8 cellular contexts compared by ENCODE assay signal in genomic region chr6:87407896-87408720, GRCh38. TPM values are rescaled to one million over a fixed set of nuclear protein-coding genes. Genes with fewer than 3 reads are reported as not detected.
DNase-seq lines count a peak whose midpoint lies in the region; ATAC-seq and TF ChIP-seq lines count a peak whose summit lies in the region.

TSS of gene CFAP206 (plus strand) at chr6:87407972. CDS start at chr6:87409840, 1,868 bp downstream.

- H3K27me3 ChIP-seq in H9 (ENCODE audit: insufficient read depth, low read length) (no peaks in the 10 kb centered on the region), foreskin keratinocyte (no peaks in the 10 kb centered on the region), neuron (ENCODE audit: insufficient read depth, low read length) (no peaks in the 10 kb centered on the region), stomach smooth muscle (ENCODE audit: control insufficient read depth in 1 of 2, insufficient read depth in 2 of 2, low read length in 2 of 2) (no peaks in the 10 kb centered on the region)

- peaks cover 0 to 3% of the 10 kb centered on the region in 2 experiments; a peak in 2 of 4 replicates for H3K4me1 Mint-ChIP-seq in H9

- H3K79me2 ChIP-seq in H9 (ENCODE audit: insufficient read depth, low read length) = no peaks in the 10 kb centered on the region

- peak within 1 kb of the TSS; percentile 53 to 84 (median 74); a peak in 5 of 7 replicates for H3K27ac Mint-ChIP-seq in H9

- peak within 1 kb of the TSS; percentile 94 for H3K4me2 ChIP-seq in H9 (ENCODE audit: insufficient read depth, insufficient read length, low read length)

- DNase-seq in H9 (peak; percentile 86), M059J (ENCODE audit: low read depth) (peak; percentile 72), SHP77 treated with DMSO at 0.1 percent for 48 hours (lab: John Stamatoyannopoulos, UW) (peak; percentile 69), foreskin keratinocyte (peak; percentile 63 to 81)
- DNase-seq in activated gamma-delta T cell treated with anti-CD3 and anti-CD28 coated beads, Interleukin-2, amount 50 U/mL, for 16 hours (ENCODE audit: low read depth) = peak; percentile 59

- H3K56ac ChIP-seq in H9 (ENCODE audit: insufficient read length, low read depth, low read length) = no peak within 1 kb of the TSS

- H3K4me1 ChIP-seq in ES-I3 (ENCODE audit: insufficient read depth, low read length) = no peaks in the 10 kb centered on the region
- no peaks in the 10 kb centered on the region for H3K4me1 ChIP-seq in H9 (ENCODE audit: insufficient read depth, low read length)
- H3K4me1 ChIP-seq in foreskin keratinocyte = peaks cover 15% of the 10 kb centered on the region
- no peaks in the 10 kb centered on the region for H3K4me1 ChIP-seq in neuron (ENCODE audit: insufficient read depth, low read length)
- H3K4me1 ChIP-seq in stomach smooth muscle (ENCODE audit: control insufficient read depth, insufficient read depth, low read length) = no peaks in the 10 kb centered on the region

- H2BK12ac ChIP-seq in H9 (ENCODE audit: insufficient read length, low read depth, low read length) = no peak within 1 kb of the TSS

- peak within 1 kb of the TSS; percentile 79 to 92 for H3K4me3 Mint-ChIP-seq in H9

- H2BK15ac ChIP-seq in H9 (ENCODE audit: low read depth, low read length) = no peak within 1 kb of the TSS

- no peak within 1 kb of the TSS for H2BK20ac ChIP-seq in H9 (ENCODE audit: low read depth, low read length, poor library complexity, severe bottlenecking)

- H3K23ac ChIP-seq in H9 (ENCODE audit: insufficient read length, low read depth, low read length) = peak within 1 kb of the TSS; percentile 65

- peaks cover 4% of the 10 kb centered on the region for H3K27me3 Mint-ChIP-seq in H9 (ENCODE audit: low read depth)

- H3T11ph ChIP-seq in H9 (ENCODE audit: low read length) = no peak within 1 kb of the TSS

- H4K5ac ChIP-seq in H9 (ENCODE audit: insufficient read length, low read depth, low read length) = no peak within 1 kb of the TSS

- no peak within 1 kb of the TSS for H2BK5ac ChIP-seq in H9 (ENCODE audit: insufficient read length, low read length)

- no peaks in the 10 kb centered on the region for H3K79me1 ChIP-seq in H9 (ENCODE audit: insufficient read depth, low read depth, low read length, poor library complexity, severe bottlenecking)

- ATAC-seq in foreskin keratinocyte = peak; percentile 89

- H4K8ac ChIP-seq in H9 (replicated peaks; ENCODE audit: insufficient read length, low read depth, low read length) = peak within 1 kb of the TSS; percentile 69

- no peaks in the 10 kb centered on the region for H3K36me3 Mint-ChIP-seq in H9 (ENCODE audit: insufficient read depth in 1 of 3, low read depth in 3 of 3)

- H3K23me2 ChIP-seq in H9 (ENCODE audit: insufficient read length, low read depth, low read length, poor library complexity, severe bottlenecking) = peaks cover 5% of the 10 kb centered on the region

- H4K20me1 ChIP-seq in H9 (ENCODE audit: control insufficient read depth, insufficient read depth, insufficient read length) = no peaks in the 10 kb centered on the region

- H3K27ac ChIP-seq in H9 (ENCODE audit: insufficient read length, low read depth, low read length) (peak within 1 kb of the TSS; percentile 11), foreskin keratinocyte (peak within 1 kb of the TSS; percentile 11), stomach smooth muscle (ENCODE audit: low read length) (peak within 1 kb of the TSS; percentile 62)

- H3K4me3 ChIP-seq in neuron (ENCODE audit: low read length) (peak within 1 kb of the TSS; percentile 54), stomach smooth muscle (ENCODE audit: low read length in 2 of 2) (peak within 1 kb of the TSS; percentile 80 to 89)

- H2AK5ac ChIP-seq in H9 (ENCODE audit: insufficient read length, low read length) = no peak within 1 kb of the TSS

- H3K4ac ChIP-seq in H9 (ENCODE audit: low read depth, low read length) = no peak within 1 kb of the TSS

- 0 out of 3 replicates have a peak, but pooled peaks have one; percentile 14 for TF ChIP-seq CTCF in H9 (conservative IDR thresholded peaks at IDR 0.05)
- TF ChIP-seq CTCF in foreskin keratinocyte (conservative IDR thresholded peaks at IDR 0.05) = peak; percentile 45

- H3K18ac ChIP-seq in H9 (ENCODE audit: insufficient read length, low read depth, low read length) = peak within 1 kb of the TSS; percentile 85

- H3K9ac ChIP-seq in ES-I3 (ENCODE audit: low read depth, low read length) (peak within 1 kb of the TSS; percentile 98), H9 (ENCODE audit: extremely low read depth, insufficient read length, low read length) (peak within 1 kb of the TSS; percentile 91), stomach smooth muscle (ENCODE audit: low read length in 2 of 2) (peak within 1 kb of the TSS; percentile 70 to 78)

- H3K9me3 Mint-ChIP-seq in H9 = no peaks in the 10 kb centered on the region

- peak within 1 kb of the TSS; percentile 74; the same call in 1 of the 2 replicates for H3K14ac ChIP-seq in H9 (ENCODE audit: insufficient read depth, low read length)

- H3K9me3 ChIP-seq in ES-I3 (ENCODE audit: control insufficient read depth, insufficient read depth, low read length) (no peaks in the 10 kb centered on the region), H9 (ENCODE audit: control insufficient read depth, low read depth, low read length) (no peaks in the 10 kb centered on the region), neuron (ENCODE audit: low read length) (no peaks in the 10 kb centered on the region), stomach smooth muscle (ENCODE audit: control insufficient read depth in 2 of 2, low read length in 2 of 2) (no peaks in the 10 kb centered on the region)

- no peak within 1 kb of the TSS for H4K91ac ChIP-seq in H9 (ENCODE audit: insufficient read length, low read depth, low read length)

- no peaks in the 10 kb centered on the region for H3K36me3 ChIP-seq in ES-I3 (ENCODE audit: insufficient read depth, low read length)
- no peaks in the 10 kb centered on the region for H3K36me3 ChIP-seq in neuron (ENCODE audit: insufficient read depth, low read length)
- no peaks in the 10 kb centered on the region for H3K36me3 ChIP-seq in stomach smooth muscle (ENCODE audit: control insufficient read depth in 2 of 2, insufficient read depth in 2 of 2, low read length in 2 of 2)

- H2AFZ ChIP-seq in H9 (ENCODE audit: low read length) (peak within 1 kb of the TSS; percentile 99), neuron (ENCODE audit: low read depth, low read length) (peak within 1 kb of the TSS; percentile 98)

- no peak within 1 kb of the TSS for H2BK120ac ChIP-seq in H9 (ENCODE audit: low read depth, low read length, poor library complexity, severe bottlenecking)

- whole genome bisulfite sequencing in H9 (ENCODE audit: extremely low coverage, insufficient read length, low lambda C conversion rate) = no CpG with 5 or more reads among the region's 82 CpGs

RNA-seq across cellular contexts. Expression of gene CFAP206, which starts in this region (rescaled TPM):
- not detected in 2 replicates for total RNA-seq in H9 (2021)
- total RNA-seq in M059J (2014; rRNA removed; shearing (Covaris generic)) = 2.4 and 2.7 TPM in 2 replicates
- total RNA-seq in foreskin keratinocyte = 0.17 and 0.18 TPM in 2 replicates
- polyA plus RNA-seq in foreskin keratinocyte = 0.10 and 0.11 TPM in 2 replicates

Comparison
In these comparisons a context has a peak if more than half of its experiments do, and no peak if none do; other contexts are left out.
1. Peak in every context shown above with its lines: DNase-seq, ATAC-seq, H3K4me3 ChIP-seq and H3K27ac ChIP-seq.
2. Peak in DNase-seq, H3K27ac ChIP-seq, H3K9ac ChIP-seq and H3K4me2 ChIP-seq in H9; RNA of the gene not detected or under 1 TPM.
3. Peak in DNase-seq, ATAC-seq and H3K27ac ChIP-seq in foreskin keratinocyte; RNA of the gene not detected or under 1 TPM.
4. H3K27ac ChIP-seq: peak in every context shown above with its lines; median percentile 62 in stomach smooth muscle; 11 in H9; 11 in foreskin keratinocyte.